In the genomic region with DNA sequence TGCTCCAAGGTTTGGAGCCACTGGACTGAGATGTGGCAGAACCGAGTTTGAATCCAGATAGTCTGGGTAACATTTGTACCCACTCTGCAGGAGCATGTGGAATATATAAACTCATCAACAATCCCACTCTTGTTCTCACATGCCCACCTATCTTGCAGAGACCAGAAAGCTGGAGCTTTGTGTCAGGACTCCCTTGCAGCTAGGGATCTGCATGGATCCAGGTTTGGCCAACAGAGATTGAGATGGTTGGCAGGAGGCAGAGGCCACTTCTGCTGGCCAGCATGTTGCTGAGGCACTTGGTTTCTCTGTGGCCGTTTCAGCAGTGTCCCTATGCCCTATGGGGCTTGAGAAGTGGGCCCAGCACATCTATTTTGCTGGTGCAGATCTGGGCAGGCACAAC, we compare ENCODE assay signal across 27 cellular contexts.
"Had no signal": no experiment of that assay in that cellular context is flagged by ENCODE, and none has a peak within 500 bp of the region (broad histone marks: within the 10 kb centered on the region; RNA-seq: fewer than 3 reads in every experiment).

No MANE protein-coding gene starts in this region.

- FAIRE-seq: small intestine, urothelium cell line had no signal

- H2AFZ ChIP-seq: neural progenitor cell, parathyroid adenoma had no signal

- ATAC-seq: psoas muscle; right cardiac atrium; right lobe of liver; stimulated activated effector memory CD8-positive, alpha-beta T cell treated with anti-CD3 and anti-CD28 coated beads, Interleukin-12 subunit alpha, Interleukin-12 subunit beta, amount 100 ng/mL, for 72 hours; stimulated activated naive B cell treated with anti-CD40 and anti-IgM and Interleukin-4, amounts not matched to agents 10 μg/mL and 1 μg/mL and 100 μg/mL, for 72 hours had no signal

- H3K27me3 ChIP-seq: neural progenitor cell, ovary, right lobe of liver, sigmoid colon, stomach, thyroid gland, tibial nerve, upper lobe of left lung, vagina had no signal

- H3K36me3 ChIP-seq: neural progenitor cell, ovary, right lobe of liver, sigmoid colon, thoracic aorta, thyroid gland, tibial nerve, upper lobe of left lung, vagina had no signal

- H3K27ac Mint-ChIP-seq: nephron; neural progenitor cell; progenitor cell of endocrine pancreas; stimulated activated effector memory CD8-positive, alpha-beta T cell treated with anti-CD3 and anti-CD28 coated beads, Interleukin-12 subunit alpha, Interleukin-12 subunit beta, amount 100 ng/mL, for 72 hours; stimulated activated naive B cell treated with anti-CD40 and anti-IgM and Interleukin-4, amounts not matched to agents 10 μg/mL and 1 μg/mL and 100 μg/mL, for 72 hours; stimulated activated naive CD8-positive, alpha-beta T cell treated with anti-CD3 and anti-CD28 coated beads, Interleukin-15, Interleukin-2, amounts not matched to agents 100 ng/mL and 50 ng/mL, for 24 hours had no signal

- H3K9me3 ChIP-seq: thyroid gland had no signal

- H3K9ac ChIP-seq: neural progenitor cell, parathyroid adenoma had no signal

- H3K36me3 Mint-ChIP-seq: stimulated activated effector memory CD8-positive, alpha-beta T cell treated with anti-CD3 and anti-CD28 coated beads, Interleukin-12 subunit alpha, Interleukin-12 subunit beta, amount 100 ng/mL, for 72 hours had no signal

- H3K4me2 ChIP-seq: neural progenitor cell had no signal

- H3K4me1 ChIP-seq: neural progenitor cell, parathyroid adenoma, psoas muscle, right lobe of liver, sigmoid colon, stomach, thyroid gland, upper lobe of left lung, vagina had no signal

- DNase-seq: occipital lobe; ovary; psoas muscle; right cardiac atrium; right lobe of liver; sigmoid colon; small intestine; stimulated activated CD4-positive, alpha-beta T cell treated with anti-CD3 and anti-CD28 coated beads, Interleukin-15, amount 100 ng/mL, for 24 hours; stimulated activated CD4-positive, alpha-beta T cell treated with anti-CD3 and anti-CD28 coated beads, Interleukin-2, amount 100 ng/mL, for 24 hours; stimulated activated CD4-positive, alpha-beta T cell treated with anti-CD3 and anti-CD28 coated beads, Interleukin-2, amount 100 ng/mL, for 48 hours; stimulated activated CD4-positive, alpha-beta T cell treated with anti-CD3 and anti-CD28 coated beads, Interleukin-4, amount 100 ng/mL, for 24 hours; stimulated activated naive B cell treated with anti-CD40 and anti-IgM and Interleukin-4, amounts not matched to agents 10 μg/mL and 1 μg/mL and 100 μg/mL, for 72 hours; stimulated activated naive CD4-positive, alpha-beta T cell treated with Interleukin-2 at 50 U/mL for 16 hours; stomach; thyroid gland; trophoblast cell; upper lobe of left lung had no signal

- H3K27me3 Mint-ChIP-seq: progenitor cell of endocrine pancreas had no signal

- H3K27ac ChIP-seq: neural progenitor cell, ovary, parathyroid adenoma, psoas muscle, right lobe of liver, sigmoid colon, stomach, thoracic aorta, thyroid gland, tibial nerve, upper lobe of left lung, vagina had no signal

- H3K79me2 ChIP-seq: parathyroid adenoma had no signal

- H3K4me3 Mint-ChIP-seq: nephron; neural progenitor cell; stimulated activated effector memory CD8-positive, alpha-beta T cell treated with anti-CD3 and anti-CD28 coated beads, Interleukin-12 subunit alpha, Interleukin-12 subunit beta, amount 100 ng/mL, for 72 hours; stimulated activated naive B cell treated with anti-CD40 and anti-IgM and Interleukin-4, amounts not matched to agents 10 μg/mL and 1 μg/mL and 100 μg/mL, for 72 hours; stimulated activated naive CD8-positive, alpha-beta T cell treated with anti-CD3 and anti-CD28 coated beads, Interleukin-15, Interleukin-2, amounts not matched to agents 100 ng/mL and 50 ng/mL, for 24 hours had no signal

- H3K4me3 ChIP-seq: neural progenitor cell, ovary, psoas muscle, right lobe of liver, sigmoid colon, stomach, thoracic aorta, thyroid gland, tibial nerve, upper lobe of left lung, vagina had no signal

- H3K4me1 Mint-ChIP-seq: stimulated activated effector memory CD8-positive, alpha-beta T cell treated with anti-CD3 and anti-CD28 coated beads, Interleukin-12 subunit alpha, Interleukin-12 subunit beta, amount 100 ng/mL, for 72 hours; stimulated activated naive B cell treated with anti-CD40 and anti-IgM and Interleukin-4, amounts not matched to agents 10 μg/mL and 1 μg/mL and 100 μg/mL, for 72 hours had no signal
